Comparison of ENCODE assay signal across 33 cellular contexts in the genomic region with DNA sequence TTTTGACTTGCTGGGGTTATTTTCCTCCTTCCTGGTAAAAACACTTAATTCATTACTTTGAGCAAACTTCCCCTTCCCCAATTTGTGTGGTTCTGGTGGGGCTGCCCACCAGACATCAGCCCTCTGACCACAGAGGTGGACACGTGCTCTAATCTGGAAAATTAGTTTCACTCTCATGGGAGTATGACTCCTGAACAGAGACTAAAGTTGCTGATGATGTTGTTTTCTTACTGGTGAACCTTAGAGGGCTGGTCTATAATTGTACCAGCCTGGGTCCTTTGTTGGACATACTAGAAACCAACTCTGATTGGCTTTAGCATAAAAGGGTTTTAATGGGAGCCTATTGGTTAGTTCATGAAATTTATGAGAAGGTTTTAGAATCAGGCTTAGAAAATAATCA.
"Had no signal": no experiment of that assay in that cellular context is flagged by ENCODE, and none has a peak within 500 bp of the region (broad histone marks: within the 10 kb centered on the region; RNA-seq: fewer than 3 reads in every experiment).

No MANE protein-coding gene starts in this region.

- H3K4me3 ChIP-seq: ascending aorta, cardiac muscle cell, colonic mucosa, Peyer's patch had no signal

- H3K27ac ChIP-seq: ascending aorta, cardiac muscle cell, colonic mucosa, Peyer's patch, RWPE1, WERI-Rb-1 had no signal

- H3K9me3 ChIP-seq: ascending aorta, colonic mucosa, Peyer's patch had no signal

- DNase-seq: activated CD4-positive, alpha-beta memory T cell treated with anti-CD3 and anti-CD28 coated beads, Interleukin-2, amount 10 ng/mL, durations not matched to agents 7 days and 5 days; activated CD4-positive, alpha-beta T cell treated with anti-CD3 and anti-CD28 coated beads for 1 hour; activated CD4-positive, alpha-beta T cell treated with anti-CD3 and anti-CD28 coated beads for 48 hours; activated CD4-positive, CD25-positive, alpha-beta regulatory T cell; activated CD8-positive, alpha-beta memory T cell treated with anti-CD3 and anti-CD28 coated beads for 24 hours; activated CD8-positive, alpha-beta memory T cell treated with anti-CD3 and anti-CD28 coated beads, Interleukin-2, amount 10 ng/mL, durations not matched to agents 7 days and 5 days; activated CD8-positive, alpha-beta memory T cell treated with anti-CD3 and anti-CD28 coated beads, Interleukin-2, amount 50 U/mL, for 48 hours; activated effector memory CD4-positive, alpha-beta T cell treated with Interleukin-2 at 50 U/mL for 16 hours; activated naive CD4-positive, alpha-beta T cell treated with anti-CD3 and anti-CD28 coated beads, Interleukin-2, amount 10 ng/mL, durations not matched to agents 7 days and 5 days; activated naive CD8-positive, alpha-beta T cell treated with anti-CD3 and anti-CD28 coated beads, Interleukin-2, amount 50 U/mL, for 24 hours; activated T-cell treated with anti-CD3 and anti-CD28 coated beads, Interleukin-2, amount 50 U/mL, for 48 hours; colonic mucosa; NCI-H1105; NCI-H1417 treated with DMSO at 0.1 percent for 48 hours; NCI-H187 treated with DMSO at 0.1 percent for 48 hours; NCI-H2081; NCI-H2171 treated with DMSO at 0.1 percent for 48 hours; NCI-H226; NCI-H446 treated with DMSO at 0.1 percent for 48 hours; NCI-H524; NCI-H69; NCI-H82; PC-3; Peyer's patch; SIG-M5; SW 1271; T-helper 1 cell; T1000; WERI-Rb-1 had no signal

- H3K36me3 ChIP-seq: ascending aorta, cardiac muscle cell, colonic mucosa, Peyer's patch, WERI-Rb-1 had no signal

- H3K4me1 ChIP-seq: ascending aorta, colonic mucosa, Peyer's patch had no signal

- H3K27me3 ChIP-seq: ascending aorta, cardiac muscle cell, colonic mucosa, Peyer's patch had no signal

- ATAC-seq: activated CD8-positive, alpha-beta memory T cell treated with anti-CD3 and anti-CD28 coated beads, Interleukin-2, amount 10 ng/mL, durations not matched to agents 7 days and 5 days; activated naive CD8-positive, alpha-beta T cell treated with anti-CD3 and anti-CD28 coated beads, Interleukin-2, amount 50 U/mL, for 24 hours; PC-3; Right ventricle myocardium inferior had no signal
